In genomic region chr16:3266873-3267537, GRCh38 we compare ENCODE assay signal across 1 cellular context.
TF ChIP-seq lines count a peak whose summit lies in the region.

No MANE protein-coding gene starts in this region.

TF ChIP-seq in endothelial cell of umbilical vein, 7 proteins besides CTCF, POLR2A, EP300 and RAD21 (continued from another document):
- no peak for TF ChIP-seq MAX (IDR thresholded peaks at IDR 0.05; ENCODE audit: insufficient read depth, insufficient read length)
- no peak for TF ChIP-seq FOS (IDR thresholded peaks at IDR 0.05; ENCODE audit: borderline replicate concordance, insufficient read depth, low read length)
- TF ChIP-seq EZH2 (IDR thresholded peaks at IDR 0.05; ENCODE audit: borderline replicate concordance, low read depth, low read length, severe bottlenecking), result no peak
- TF ChIP-seq GATA2 (IDR thresholded peaks at IDR 0.05; ENCODE audit: insufficient read depth, insufficient read length, low read depth, low read length), result no peak
